9 cellular contexts compared by ENCODE assay signal in the genomic region with DNA sequence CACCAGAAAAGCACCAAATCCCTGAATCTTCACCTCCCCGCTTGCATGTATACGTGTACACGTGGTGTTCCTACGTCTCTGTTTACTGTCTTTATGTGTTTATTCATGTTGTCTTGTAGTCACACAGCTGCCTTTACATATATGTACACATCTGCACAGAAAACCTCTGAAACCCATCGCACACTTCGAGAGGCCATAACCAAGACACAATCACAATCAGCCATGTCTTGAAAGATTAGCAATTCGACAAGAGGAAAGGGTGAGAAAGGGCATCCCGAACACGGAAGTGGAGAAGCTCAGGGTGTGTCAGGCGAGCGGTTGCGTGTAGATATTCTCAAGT.
DNase-seq lines count a peak whose midpoint lies in the region; FAIRE-seq and TF ChIP-seq lines count a peak whose summit lies in the region.
"Had no signal": no experiment of that assay in that cellular context is flagged by ENCODE, and none has a peak within 500 bp of the region (broad histone marks: within the 10 kb centered on the region; RNA-seq: fewer than 3 reads in every experiment).

No MANE protein-coding gene starts in this region.

- TF ChIP-seq CTCF in VCaP (conservative IDR thresholded peaks at IDR 0.05) (no peak), kidney (IDR thresholded peaks at IDR 0.05; ENCODE audit: borderline replicate concordance, extremely low read depth, insufficient read depth) (no peak), tibial artery (IDR thresholded peaks at IDR 0.05) (no peak)

- intact Hi-C loops in activated naive CD4-positive, alpha-beta T cell treated with anti-CD3 and anti-CD28 coated beads for 36 hours (cut with micrococcal nuclease), result loop anchor here (1.0 to 5.0 kb wide), 11 partner anchors 10 to 303 kb away; a partner anchor contains a TSS
- intact Hi-C loops in kidney (cut with DNase I) (no loop called here), tibial artery (cut with DNase I; ENCODE audit: low total_unique reads) (loop anchor here (2.0 kb wide), 1 partner anchor 159 kb away; no protein-coding TSS in a partner anchor)

- no peaks in the 10 kb centered on the region for H3K36me3 Mint-ChIP-seq in activated naive CD4-positive, alpha-beta T cell treated with anti-CD3 and anti-CD28 coated beads for 36 hours (ENCODE audit: low read depth)

- H3K4me3 Mint-ChIP-seq in activated naive CD4-positive, alpha-beta T cell treated with anti-CD3 and anti-CD28 coated beads for 36 hours, result no peak overlapping the region
- H3K4me3 Mint-ChIP-seq: neural crest cell had no signal

- no peaks in the 10 kb centered on the region for H3K9me3 Mint-ChIP-seq in activated naive CD4-positive, alpha-beta T cell treated with anti-CD3 and anti-CD28 coated beads for 36 hours
- H3K9me3 Mint-ChIP-seq: neural crest cell had no signal

- no peak for FAIRE-seq in kidney (lab: Jason Lieb, UNC)

- H3K27ac Mint-ChIP-seq in activated naive CD4-positive, alpha-beta T cell treated with anti-CD3 and anti-CD28 coated beads for 36 hours, result peak overlapping the region; percentile 82

- no peaks in the 10 kb centered on the region for H3K27me3 ChIP-seq in tibial artery

- H3K27me3 Mint-ChIP-seq in activated naive CD4-positive, alpha-beta T cell treated with anti-CD3 and anti-CD28 coated beads for 36 hours (ENCODE audit: low read depth), result no peaks in the 10 kb centered on the region

- H3K4me1 ChIP-seq in kidney (ENCODE audit: control insufficient read depth in 1 of 2, insufficient read depth in 1 of 2, low read depth in 1 of 2, low read length in 2 of 2), result peaks cover 7 to 11% of the 10 kb centered on the region in 2 donors
- H3K4me1 ChIP-seq in tibial artery, result peaks cover 0 to 50% (median 27%) of the 10 kb centered on the region in 4 donors

- peaks cover 16% of the 10 kb centered on the region for H3K4me1 Mint-ChIP-seq in activated naive CD4-positive, alpha-beta T cell treated with anti-CD3 and anti-CD28 coated beads for 36 hours (ENCODE audit: low read depth)

- peak overlapping the region; percentile 66 for H3K27ac ChIP-seq in VCaP
- peak overlapping the region in 1 of 2 donors; percentile 77 for H3K27ac ChIP-seq in kidney (ENCODE audit: low read depth in 2 of 2, low read length in 2 of 2)
- H3K27ac ChIP-seq in tibial artery, result peak overlapping the region; percentile 83 to 90

- H3K36me3 ChIP-seq in kidney (ENCODE audit: control insufficient read depth in 1 of 2, insufficient read depth in 2 of 2, low read length in 2 of 2), result no peaks in the 10 kb centered on the region
- H3K36me3 ChIP-seq in tibial artery, result no peaks in the 10 kb centered on the region

- no peak for DNase-seq in activated naive CD4-positive, alpha-beta T cell treated with anti-CD3 and anti-CD28 coated beads for 36 hours
- no peak for DNase-seq in activated naive CD4-positive, alpha-beta T cell (lab: John Stamatoyannopoulos, UW)
- peak; percentile 29 for DNase-seq in kidney
- no peak for DNase-seq in tibial artery
- DNase-seq in cerebellar cortex (ENCODE audit: low spot score), result no peak
- no peak for DNase-seq in GOT3 (lab: John Stamatoyannopoulos, UW)
- DNase-seq in NCI-H146 (lab: John Stamatoyannopoulos, UW), result no peak

- CTCF ChIA-PET in activated naive CD4-positive, alpha-beta T cell treated with anti-CD3 and anti-CD28 coated beads for 36 hours (lab: Charles Lee), result interaction anchor here (0.6 to 4.6 kb wide), 48 partner anchors 10 to 302 kb away, joined by 3 to 49 read pairs (median 5); a partner anchor contains a TSS

- peak overlapping the region in 1 of 2 donors; percentile 46 for H3K9ac ChIP-seq in kidney (ENCODE audit: low read length in 2 of 2)

- H3K4me3 ChIP-seq in kidney (ENCODE audit: low read length in 2 of 2) (peak overlapping the region; percentile 3 to 5), tibial artery (no peak overlapping the region)

- H3K9me3 ChIP-seq in kidney (ENCODE audit: control insufficient read depth in 1 of 2, low read length in 2 of 2) (no peaks in the 10 kb centered on the region), tibial artery (no peaks in the 10 kb centered on the region)

Comparison
In these comparisons a context has a peak if more than half of its experiments do, and no peak if none do; other contexts are left out.
1. H3K4me3 ChIP-seq: peak in kidney (2 of 2); none in tibial artery (0 of 2).